Comparison of ENCODE assay signal across 1 cellular context in genomic region chr2:111663471-111663951, GRCh38.
A peak's percentile ranks its signal among the peaks of the same experiment; 100 is the strongest.
TF ChIP-seq lines count a peak whose summit lies in the region.

No MANE protein-coding gene starts in this region.

TF ChIP-seq in HepG2, 621 proteins besides CTCF, POLR2A, EP300 and RAD21:
- TF ChIP-seq ZFP62 (CRISPR knock-in tag; IDR thresholded peaks at IDR 0.05) (no peak), GATAD2A (CRISPR knock-in tag; IDR thresholded peaks at IDR 0.05) (peak; percentile 33; the same call in 1 of the 2 replicates), SMC3 (IDR thresholded peaks at IDR 0.05; ENCODE audit: low read length) (peak; percentile 57; the same call in 1 of the 2 replicates), HDAC2 (CRISPR knock-in tag; IDR thresholded peaks at IDR 0.05) (0 out of 2 replicates have a peak, but pooled peaks have one; percentile 27), ARID5B (CRISPR knock-in tag; IDR thresholded peaks at IDR 0.05) (peak; percentile 15; the same call in 1 of the 2 replicates), CENPX (CRISPR knock-in tag; IDR thresholded peaks at IDR 0.05) (no peak), MIXL1 (CRISPR knock-in tag; IDR thresholded peaks at IDR 0.05) (no peak), STAT5B (CRISPR knock-in tag; IDR thresholded peaks at IDR 0.05) (no peak), ZFY (CRISPR knock-in tag; IDR thresholded peaks at IDR 0.05) (no peak), ZNF552 (CRISPR knock-in tag; IDR thresholded peaks at IDR 0.05; ENCODE audit: borderline replicate concordance) (no peak), FOXA1 (IDR thresholded peaks at IDR 0.05) (no peak), FOXA1 (CRISPR knock-in tag; IDR thresholded peaks at IDR 0.05) (peak; percentile 88), KAT2B (IDR thresholded peaks at IDR 0.05; ENCODE audit: borderline replicate concordance, low read depth, low read length) (no peak), DZIP1 (CRISPR knock-in tag; IDR thresholded peaks at IDR 0.05) (no peak), ZNF343 (CRISPR knock-in tag; IDR thresholded peaks at IDR 0.05) (no peak), ZNF292 (CRISPR knock-in tag; IDR thresholded peaks at IDR 0.05; ENCODE audit: borderline replicate concordance, low read depth) (0 out of 2 replicates have a peak, but pooled peaks have one; percentile 22), MXD3 (CRISPR knock-in tag; IDR thresholded peaks at IDR 0.05) (no peak), PRMT3 (CRISPR knock-in tag; IDR thresholded peaks at IDR 0.05; ENCODE audit: borderline replicate concordance, low read depth) (no peak), FOXK1 (CRISPR knock-in tag; IDR thresholded peaks at IDR 0.05; ENCODE audit: borderline replicate concordance, low read depth) (0 out of 2 replicates have a peak, but pooled peaks have one; percentile 24), E2F5 (CRISPR knock-in tag; conservative IDR thresholded peaks at IDR 0.05) (no peak), HMGXB4 (CRISPR knock-in tag; IDR thresholded peaks at IDR 0.05; ENCODE audit: borderline replicate concordance in 1 of 2, low read depth in 1 of 2) (0 out of 4 replicates have a peak, but pooled peaks of 1 of the 2 experiments have one; percentile 20), FOSL2 (CRISPR knock-in tag; IDR thresholded peaks at IDR 0.05) (peak; percentile 32; the same call in 1 of the 2 replicates), ZNF20 (CRISPR knock-in tag; IDR thresholded peaks at IDR 0.05) (no peak), RARA (CRISPR knock-in tag; IDR thresholded peaks at IDR 0.05) (0 out of 2 replicates have a peak, but pooled peaks have one; percentile 5), ERF (CRISPR knock-in tag; IDR thresholded peaks at IDR 0.05) (0 out of 2 replicates have a peak, but pooled peaks have one; percentile 45), FOXA3 (CRISPR knock-in tag; IDR thresholded peaks at IDR 0.05) (peak; percentile 84), SP2 (CRISPR knock-in tag; IDR thresholded peaks at IDR 0.05) (no peak), BORCS8-MEF2B (CRISPR knock-in tag; IDR thresholded peaks at IDR 0.05) (0 out of 2 replicates have a peak, but pooled peaks have one; percentile 60), ATF5 (CRISPR knock-in tag; IDR thresholded peaks at IDR 0.05; ENCODE audit: low read depth) (no peak), POGK (CRISPR knock-in tag; conservative IDR thresholded peaks at IDR 0.05) (no peak), ZBTB2 (CRISPR knock-in tag; IDR thresholded peaks at IDR 0.05; ENCODE audit: low read depth) (no peak), STAG1 (CRISPR knock-in tag; IDR thresholded peaks at IDR 0.05) (peak; percentile 62)
